ENCODE assay signal across 31 cellular contexts in genomic region chr12:115235880-115236279, GRCh38.
DNase-seq lines count a peak whose midpoint lies in the region; ATAC-seq and TF ChIP-seq lines count a peak whose summit lies in the region.
"Had no signal": no experiment of that assay in that cellular context is flagged by ENCODE, and none has a peak within 500 bp of the region (broad histone marks: within the 10 kb centered on the region; RNA-seq: fewer than 3 reads in every experiment).

No MANE protein-coding gene starts in this region.

- H3K79me2 ChIP-seq in SK-N-SH (ENCODE audit: insufficient read depth) = no peaks in the 10 kb centered on the region

- H3K9me3 Mint-ChIP-seq in mesothelial cell of epicardium = no peaks in the 10 kb centered on the region
- H3K9me3 Mint-ChIP-seq in stimulated activated memory B cell treated with anti-CD40 and anti-IgM and Interleukin-4, amounts not matched to agents 10 μg/mL and 1 μg/mL and 100 μg/mL, for 72 hours = peaks cover 10% of the 10 kb centered on the region
- H3K9me3 Mint-ChIP-seq: CD4-positive, alpha-beta T cell; CD8-positive, alpha-beta T cell had no signal

- no peak overlapping the region for H3K4me2 ChIP-seq in SK-N-SH
- H3K4me2 ChIP-seq: A549; BLaER1; BLaER1 treated with 17β-estradiol and CSF1 and Interleukin-3, amounts not matched to agents 10 nM and 100 nM had no signal

- POLR2A ChIA-PET in SK-N-SH (lab: Yijun Ruan, JAX) = no interaction called here

- no peaks in the 10 kb centered on the region for H3K27me3 Mint-ChIP-seq in mesothelial cell of epicardium (ENCODE audit: low read depth)
- H3K27me3 Mint-ChIP-seq in stimulated activated memory B cell treated with anti-CD40 and anti-IgM and Interleukin-4, amounts not matched to agents 10 μg/mL and 1 μg/mL and 100 μg/mL, for 72 hours = no peaks in the 10 kb centered on the region
- H3K27me3 Mint-ChIP-seq: B cell; CD4-positive, alpha-beta T cell; CD4-positive, CD25-positive, alpha-beta regulatory T cell had no signal

- H2AFZ ChIP-seq in SK-N-SH (ENCODE audit: low read depth) = no peak overlapping the region

- peaks cover 26% of the 10 kb centered on the region for H3K4me1 Mint-ChIP-seq in mesothelial cell of epicardium
- H3K4me1 Mint-ChIP-seq in stimulated activated memory B cell treated with anti-CD40 and anti-IgM and Interleukin-4, amounts not matched to agents 10 μg/mL and 1 μg/mL and 100 μg/mL, for 72 hours = no peaks in the 10 kb centered on the region
- H3K4me1 Mint-ChIP-seq: B cell; CD14-positive monocyte; CD4-positive, alpha-beta memory T cell; CD4-positive, CD25-positive, alpha-beta regulatory T cell; CD8-positive, alpha-beta memory T cell had no signal

- no peak for DNase-seq in SK-N-SH
- DNase-seq in mesothelial cell of epicardium (ENCODE audit: low spot score in 2 of 2, unreplicated experiment in 2 of 2) = no peak
- DNase-seq: 8988T; ACHN; AML-193; BE2C; C1 segment of cervical spinal cord; Caco-2; Calu3; CD4-positive, alpha-beta memory T cell; CD4-positive, alpha-beta T cell; CD4-positive, CD25-positive, alpha-beta regulatory T cell; CD8-positive, alpha-beta memory T cell; CD8-positive, alpha-beta T cell; COR-L47; DMS 273 treated with DMSO at 0.1 percent for 48 hours; DMS153; DMS53; DMS79; DMS79 treated with DMSO at 0.1 percent for 48 hours; DND-41; EL had no signal

- no peaks in the 10 kb centered on the region for H3F3A ChIP-seq in SK-N-SH (replicated peaks; ENCODE audit: insufficient read depth)

- no peak overlapping the region for H3K4me3 Mint-ChIP-seq in mesothelial cell of epicardium
- no peak overlapping the region for H3K4me3 Mint-ChIP-seq in stimulated activated memory B cell treated with anti-CD40 and anti-IgM and Interleukin-4, amounts not matched to agents 10 μg/mL and 1 μg/mL and 100 μg/mL, for 72 hours
- H3K4me3 Mint-ChIP-seq: B cell; CD14-positive monocyte; CD4-positive, alpha-beta memory T cell; CD4-positive, alpha-beta T cell; CD4-positive, CD25-positive, alpha-beta regulatory T cell; CD8-positive, alpha-beta memory T cell; CD8-positive, alpha-beta T cell had no signal

- H3K9me3 ChIP-seq in SK-N-SH = no peaks in the 10 kb centered on the region
- H3K9me3 ChIP-seq: A549; BE2C; BLaER1; BLaER1 treated with 17β-estradiol and CSF1 and Interleukin-3, amounts not matched to agents 10 nM and 100 nM; Caco-2 had no signal

- TF ChIP-seq CTCF in SK-N-SH (IDR thresholded peaks at IDR 0.05) (no peak), mesothelial cell of epicardium (IDR thresholded peaks at IDR 0.05; ENCODE audit: unreplicated experiment) (no peak)

- no peaks in the 10 kb centered on the region for H3K27me3 ChIP-seq in SK-N-SH (ENCODE audit: insufficient read depth)
- H3K27me3 ChIP-seq: BE2C; BLaER1; BLaER1 treated with 17β-estradiol and CSF1 and Interleukin-3, amounts not matched to agents 10 nM and 100 nM had no signal

- H4K20me1 ChIP-seq in SK-N-SH (ENCODE audit: insufficient read depth) = no peaks in the 10 kb centered on the region
- H4K20me1 ChIP-seq: BLaER1; BLaER1 treated with 17β-estradiol and CSF1 and Interleukin-3, amounts not matched to agents 10 nM and 100 nM had no signal

- no peaks in the 10 kb centered on the region for H3K36me3 Mint-ChIP-seq in mesothelial cell of epicardium
- H3K36me3 Mint-ChIP-seq in stimulated activated memory B cell treated with anti-CD40 and anti-IgM and Interleukin-4, amounts not matched to agents 10 μg/mL and 1 μg/mL and 100 μg/mL, for 72 hours = no peaks in the 10 kb centered on the region
- H3K36me3 Mint-ChIP-seq: CD14-positive monocyte; CD4-positive, alpha-beta memory T cell; CD4-positive, CD25-positive, alpha-beta regulatory T cell; CD8-positive, alpha-beta memory T cell; CD8-positive, alpha-beta T cell had no signal

- H3K27ac Mint-ChIP-seq in mesothelial cell of epicardium = peak overlapping the region; percentile 23
- no peak overlapping the region for H3K27ac Mint-ChIP-seq in stimulated activated memory B cell treated with anti-CD40 and anti-IgM and Interleukin-4, amounts not matched to agents 10 μg/mL and 1 μg/mL and 100 μg/mL, for 72 hours
- H3K27ac Mint-ChIP-seq: B cell; CD14-positive monocyte; CD4-positive, alpha-beta memory T cell; CD4-positive, alpha-beta T cell; CD4-positive, CD25-positive, alpha-beta regulatory T cell; CD8-positive, alpha-beta memory T cell; CD8-positive, alpha-beta T cell had no signal

- TF ChIP-seq EP300 in SK-N-SH (IDR thresholded peaks at IDR 0.05; ENCODE audit: borderline replicate concordance in 1 of 2, low read depth in 1 of 2, low read length in 1 of 2) = no peak

- 20% methylated on average over 1 of the region's 1 CpG for WGBS in SK-N-SH (ENCODE audit: low lambda C conversion rate)

- peak overlapping the region in 1 of 2 experiments; percentile 53; a peak in 1 of 4 replicates for H3K27ac ChIP-seq in SK-N-SH (ENCODE audit: low read depth in 2 of 2, low read length in 1 of 2)
- H3K27ac ChIP-seq: 22Rv1; A549; BLaER1; BLaER1 treated with 17β-estradiol and CSF1 and Interleukin-3, amounts not matched to agents 10 nM and 100 nM; C4-2B had no signal

- H3K4me1 ChIP-seq in SK-N-SH (ENCODE audit: control insufficient read depth in 1 of 2, insufficient read depth in 2 of 2, low read depth in 1 of 2, low read length in 1 of 2) = peaks cover 0 to 15% of the 10 kb centered on the region in 2 experiments; a peak in 2 of 4 replicates
- H3K4me1 ChIP-seq: A549; BLaER1; BLaER1 treated with 17β-estradiol and CSF1 and Interleukin-3, amounts not matched to agents 10 nM and 100 nM; Caco-2 had no signal

- ATAC-seq in SK-N-SH treated with all-trans-retinoic acid at 6 μM for 48 hours = no peak
- no peak for ATAC-seq in stimulated activated memory B cell treated with anti-CD40 and anti-IgM and Interleukin-4, amounts not matched to agents 10 μg/mL and 1 μg/mL and 100 μg/mL, for 72 hours
- ATAC-seq: A549; CD8-positive, alpha-beta T cell had no signal

- no peaks in the 10 kb centered on the region for H3K9me2 ChIP-seq in SK-N-SH

- no peaks in the 10 kb centered on the region for H3K36me3 ChIP-seq in SK-N-SH (replicated peaks in 1 of 2; ENCODE audit: control insufficient read depth in 1 of 2, insufficient read depth in 2 of 2, low read length in 1 of 2)
- H3K36me3 ChIP-seq: BE2C; BLaER1; BLaER1 treated with 17β-estradiol and CSF1 and Interleukin-3, amounts not matched to agents 10 nM and 100 nM had no signal

- H3K9ac ChIP-seq in SK-N-SH = no peak overlapping the region
- H3K9ac ChIP-seq: BLaER1; BLaER1 treated with 17β-estradiol and CSF1 and Interleukin-3, amounts not matched to agents 10 nM and 100 nM had no signal

- no peak overlapping the region for H3K4me3 ChIP-seq in SK-N-SH (ENCODE audit: low read depth in 2 of 2, low read length in 1 of 2)
- H3K4me3 ChIP-seq: A549; BLaER1; BLaER1 treated with 17β-estradiol and CSF1 and Interleukin-3, amounts not matched to agents 10 nM and 100 nM had no signal

- CTCF ChIA-PET in SK-N-SH (lab: Yijun Ruan, JAX) = interaction anchor here (1.4 to 1.5 kb wide), 2 partner anchors 11 to 15 kb away, joined by 4 to 5 read pairs; no protein-coding TSS in a partner anchor

- TF ChIP-seq RAD21 in SK-N-SH (IDR thresholded peaks at IDR 0.05; ENCODE audit: low read length) = no peak

TF ChIP-seq in SK-N-SH treated with all-trans-retinoic acid at 6 μM for 48 hours, 23 proteins besides CTCF, POLR2A, EP300 and RAD21 (continues in another document):
- TF ChIP-seq ESRRG (CRISPR knock-in tag; IDR thresholded peaks at IDR 0.05) = no peak
- TF ChIP-seq ZC3H10 (CRISPR knock-in tag; IDR thresholded peaks at IDR 0.05) = no peak
- no peak for TF ChIP-seq OSR1 (CRISPR knock-in tag; IDR thresholded peaks at IDR 0.05)

TF ChIP-seq in SK-N-SH, 30 proteins besides CTCF, POLR2A, EP300 and RAD21:
- TF ChIP-seq GATA2 (CRISPR knock-in tag; IDR thresholded peaks at IDR 0.05) = no peak
- TF ChIP-seq JUND (IDR thresholded peaks at IDR 0.05) = no peak
- no peak for TF ChIP-seq YY1 (IDR thresholded peaks at IDR 0.05; ENCODE audit: low read depth)
